8 cellular contexts compared by ENCODE assay signal in the genomic region with DNA sequence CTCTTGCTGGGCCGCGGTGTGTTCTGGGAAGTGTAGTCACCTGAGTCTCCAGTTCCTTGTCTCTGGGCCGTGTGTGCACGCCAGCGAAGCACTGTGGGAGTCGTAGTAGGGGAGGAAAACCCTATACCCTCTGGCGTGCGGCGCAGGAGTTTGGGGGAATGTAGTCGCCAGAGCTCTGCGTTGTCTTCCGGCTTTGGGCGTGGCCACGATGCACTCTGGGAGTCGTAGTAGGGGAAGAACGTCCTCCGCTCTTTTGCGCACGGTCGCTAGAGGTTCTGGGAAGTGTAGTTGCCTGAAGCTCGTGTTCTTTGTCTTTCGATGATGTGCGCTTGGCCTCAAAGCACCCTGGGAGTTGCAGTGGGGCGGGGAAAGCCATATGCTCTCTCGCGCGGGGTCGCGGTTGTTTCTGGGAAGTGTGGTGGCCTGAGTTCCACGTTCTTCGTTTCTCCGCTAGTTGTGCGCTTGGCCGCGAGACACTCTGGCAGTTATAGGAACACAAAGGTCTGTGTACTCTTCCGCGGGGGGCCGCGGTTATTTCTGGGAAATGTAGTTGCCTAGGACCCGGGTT. TPM values are rescaled to one million over a fixed set of nuclear protein-coding genes. Genes with fewer than 3 reads are reported as not detected.
A peak's percentile ranks its signal among the peaks of the same experiment; 100 is the strongest.
DNase-seq lines count a peak whose midpoint lies in the region; ATAC-seq and TF ChIP-seq lines count a peak whose summit lies in the region.

No MANE protein-coding gene starts in this region.

- peak overlapping the region; percentile 91 for H3K4me2 ChIP-seq in smooth muscle cell

- peaks cover 31% of the 10 kb centered on the region for H3K79me2 ChIP-seq in smooth muscle cell (ENCODE audit: low read depth)

- H3K9me3 ChIP-seq in WERI-Rb-1 (ENCODE audit: severe bottlenecking) (peaks cover 49% of the 10 kb centered on the region), smooth muscle cell (replicated peaks; ENCODE audit: low read depth) (peaks cover 46% of the 10 kb centered on the region)

- in situ Hi-C loops in ACHN (cut with HindIII; ENCODE audit: low pct_ligation_motif_present, low pct_unique_long_range_greater_than_20kb, low sequenced_read_pairs): no loop called here

- peak overlapping the region; percentile 77 for H3K4me3 ChIP-seq in WERI-Rb-1 (ENCODE audit: low read depth, low read length)
- H3K4me3 ChIP-seq in cardiac fibroblast (replicated peaks in 1 of 2; ENCODE audit: low read depth in 2 of 2, low read length in 2 of 2): peak overlapping the region; percentile 82 to 88
- peak overlapping the region; percentile 86 for H3K4me3 ChIP-seq in smooth muscle cell

- DNase-seq in ACHN: peak; percentile 100
- DNase-seq in NCI-H2171 treated with DMSO at 0.1 percent for 48 hours (lab: John Stamatoyannopoulos, UW): peak; percentile 100
- peak; percentile 98 for DNase-seq in WERI-Rb-1
- peak; percentile 100 for DNase-seq in cardiac fibroblast (ENCODE audit: low read depth in 2 of 2)
- DNase-seq in iPS-NIHi7 (ENCODE audit: extremely low spot score): peak; percentile 93
- DNase-seq in smooth muscle cell (lab: John Stamatoyannopoulos, UW; ENCODE audit: unreplicated experiment): peak; percentile 97

- no peaks in the 10 kb centered on the region for H3K27me3 ChIP-seq in WERI-Rb-1 (ENCODE audit: insufficient read depth, low read depth, severe bottlenecking)
- no peaks in the 10 kb centered on the region for H3K27me3 ChIP-seq in smooth muscle cell (ENCODE audit: low read depth)

- ATAC-seq in GM18861 (IDR thresholded peaks at IDR 0.05; ENCODE audit: unreplicated experiment) (peak; percentile 80), HG03095 (IDR thresholded peaks at IDR 0.05; ENCODE audit: unreplicated experiment) (peak; percentile 76)

- H3K9ac ChIP-seq in smooth muscle cell (ENCODE audit: low read depth): peak overlapping the region; percentile 94

- no peak for TF ChIP-seq CTCF in WERI-Rb-1 (IDR thresholded peaks at IDR 0.05; ENCODE audit: low read depth, low read length)
- TF ChIP-seq CTCF in cardiac fibroblast (IDR thresholded peaks at IDR 0.05; ENCODE audit: low read depth, low read length): no peak
- TF ChIP-seq CTCF in smooth muscle cell (IDR thresholded peaks at IDR 0.05; ENCODE audit: borderline replicate concordance, insufficient read depth, poor library complexity, severe bottlenecking): no peak

- no peaks in the 10 kb centered on the region for H4K20me1 ChIP-seq in smooth muscle cell (ENCODE audit: low read depth)

- WGBS in smooth muscle cell (ENCODE audit: low lambda C conversion rate): under 1% methylated on average over 40 of the region's 40 CpGs

- no peaks in the 10 kb centered on the region for H3F3A ChIP-seq in smooth muscle cell (ENCODE audit: low read depth)

- H3K27ac ChIP-seq in WERI-Rb-1 (peak overlapping the region; percentile 98), smooth muscle cell (ENCODE audit: low read depth) (peak overlapping the region; percentile 97)

- H3K36me3 ChIP-seq in WERI-Rb-1 (peaks cover 38% of the 10 kb centered on the region), smooth muscle cell (ENCODE audit: low read depth) (peaks cover 36% of the 10 kb centered on the region)

- H3K4me1 ChIP-seq in smooth muscle cell (ENCODE audit: low read depth): peaks cover 4% of the 10 kb centered on the region

- H2AFZ ChIP-seq in smooth muscle cell (ENCODE audit: low read depth): peak overlapping the region; percentile 99

RNA-seq across cellular contexts. Expression of a gene that starts 0.6 kb away (rescaled TPM):
- 24.5 and 30.9 TPM in 2 replicates for total RNA-seq in smooth muscle cell
- polyA plus RNA-seq in smooth muscle cell: 13.8 and 20.9 TPM in 2 replicates

RNA-seq across cellular contexts. Expression of a gene that starts 42.8 kb away (rescaled TPM):
- total RNA-seq in smooth muscle cell: 28.5 and 35.9 TPM in 2 replicates
- 12.1 and 16.5 TPM in 2 replicates for polyA plus RNA-seq in smooth muscle cell

RNA-seq across cellular contexts. Expression of a gene that starts 49.9 kb away (rescaled TPM):
- 0.90 and 1.2 TPM in 2 replicates for total RNA-seq in smooth muscle cell
- polyA plus RNA-seq in smooth muscle cell: 0.25 and 0.30 TPM in 2 replicates

RNA-seq across cellular contexts. Expression of a gene that starts 50.3 kb away (rescaled TPM):
- total RNA-seq in smooth muscle cell: 4.7 and 13.8 TPM in 2 replicates
- polyA plus RNA-seq in smooth muscle cell: 2.9 and 4.2 TPM in 2 replicates

Comparison
In these comparisons a context has a peak if more than half of its experiments do, and no peak if none do; other contexts are left out.
1. Peak in every context shown above with its lines: DNase-seq, ATAC-seq, H3K4me3 ChIP-seq and H3K27ac ChIP-seq.